ENCODE assay signal across 12 cellular contexts in genomic region chr11:3989251-3989650, GRCh38.
DNase-seq lines count a peak whose midpoint lies in the region; ATAC-seq and TF ChIP-seq lines count a peak whose summit lies in the region.
"Had no signal": no experiment of that assay in that cellular context is flagged by ENCODE, and none has a peak within 500 bp of the region (broad histone marks: within the 10 kb centered on the region; RNA-seq: fewer than 3 reads in every experiment).

No MANE protein-coding gene starts in this region.

- no peaks in the 10 kb centered on the region for H3K27me3 Mint-ChIP-seq in CD8-positive, alpha-beta T cell (ENCODE audit: low read depth)
- H3K27me3 Mint-ChIP-seq in endothelial cell (ENCODE audit: unreplicated experiment) (peaks cover 1% of the 10 kb centered on the region), nephron (ENCODE audit: low read depth) (peaks cover 3% of the 10 kb centered on the region)

- H3K9me3 Mint-ChIP-seq in CD8-positive, alpha-beta T cell: peaks cover 5% of the 10 kb centered on the region
- H3K9me3 Mint-ChIP-seq in endothelial cell (ENCODE audit: unreplicated experiment) (peaks cover 3% of the 10 kb centered on the region), nephron (peaks cover 17% of the 10 kb centered on the region)

- H3K36me3 ChIP-seq in CD8-positive, alpha-beta T cell (ENCODE audit: insufficient read depth, low read length): no peaks in the 10 kb centered on the region
- H3K36me3 ChIP-seq in KOPT-K1 (ENCODE audit: insufficient read depth, low read length): no peaks in the 10 kb centered on the region; the same call in 1 of the 2 replicates

- no peak for ATAC-seq in CD8-positive, alpha-beta T cell
- ATAC-seq in Right ventricle myocardium superior (ENCODE audit: poor library complexity) (no peak), GM21367 (IDR thresholded peaks at IDR 0.05; ENCODE audit: unreplicated experiment) (no peak)

- no peak overlapping the region for H3K4me3 ChIP-seq in CD8-positive, alpha-beta T cell (ENCODE audit: low read depth, low read length)

- peak overlapping the region; percentile 34 for H3K27ac ChIP-seq in CD8-positive, alpha-beta T cell (ENCODE audit: low read depth, low read length)
- peak overlapping the region; percentile 42 for H3K27ac ChIP-seq in KOPT-K1 (ENCODE audit: low read depth, low read length, poor library complexity, severe bottlenecking)
- H3K27ac ChIP-seq: HL-60 had no signal

- peaks cover 71% of the 10 kb centered on the region for H3K4me1 ChIP-seq in CD8-positive, alpha-beta T cell (ENCODE audit: insufficient read depth, low read length)

- peaks cover 78% of the 10 kb centered on the region for H3K4me1 Mint-ChIP-seq in CD8-positive, alpha-beta T cell (ENCODE audit: low read depth)
- H3K4me1 Mint-ChIP-seq in endothelial cell (ENCODE audit: unreplicated experiment): peaks cover 13% of the 10 kb centered on the region
- peaks cover 13% of the 10 kb centered on the region for H3K4me1 Mint-ChIP-seq in nephron

- peaks cover 24% of the 10 kb centered on the region for H3K36me3 Mint-ChIP-seq in CD8-positive, alpha-beta T cell
- no peaks in the 10 kb centered on the region for H3K36me3 Mint-ChIP-seq in endothelial cell (ENCODE audit: low read depth, unreplicated experiment)
- peaks cover 15% of the 10 kb centered on the region for H3K36me3 Mint-ChIP-seq in nephron (ENCODE audit: low read depth)

- CTCF ChIA-PET in CD8-positive, alpha-beta T cell (lab: Charles Lee): interaction anchor here (0.6 to 3.2 kb wide), 7 partner anchors 44 to 150 kb away, joined by 3 to 22 read pairs (median 3); partner anchors contain the start of gene STIM1

- intact Hi-C loops in CD8-positive, alpha-beta T cell (cut with DNase I, micrococcal nuclease): loop anchor here (5.0 kb wide), 2 partner anchors 78 to 83 kb away; no protein-coding TSS in a partner anchor
- intact Hi-C loops in Right ventricle myocardium superior (cut with DNase I): no loop called here

- H3K27me3 ChIP-seq in CD8-positive, alpha-beta T cell (ENCODE audit: insufficient read depth, low read length): no peaks in the 10 kb centered on the region
- H3K27me3 ChIP-seq: spleen had no signal

- H3K4me3 Mint-ChIP-seq in CD8-positive, alpha-beta T cell: no peak overlapping the region
- H3K4me3 Mint-ChIP-seq in endothelial cell (ENCODE audit: unreplicated experiment) (no peak overlapping the region), nephron (peak overlapping the region; percentile 58 to 66 (median 59))

- no peaks in the 10 kb centered on the region for H3K9me3 ChIP-seq in CD8-positive, alpha-beta T cell (ENCODE audit: low read length)
- peaks cover 6% of the 10 kb centered on the region for H3K9me3 ChIP-seq in KOPT-K1 (ENCODE audit: insufficient read depth, low read length, poor library complexity, severe bottlenecking)

- no peak for DNase-seq in CD8-positive, alpha-beta T cell
- DNase-seq in endothelial cell (ENCODE audit: low spot score): peak; percentile 23
- DNase-seq in NCI-H1048 (lab: John Stamatoyannopoulos, UW): no peak
- no peak for DNase-seq in NCI-H82 (lab: John Stamatoyannopoulos, UW)
- DNase-seq in Right ventricle myocardium superior: no peak
- DNase-seq: activated CD8-positive, alpha-beta memory T cell treated with anti-CD3 and anti-CD28 coated beads, Interleukin-2, amount 50 U/mL, for 48 hours; NCI-H446 treated with DMSO at 0.1 percent for 48 hours; spleen had no signal

- no peak for TF ChIP-seq CTCF in CD8-positive, alpha-beta T cell (IDR thresholded peaks at IDR 0.05)
- TF ChIP-seq CTCF in endothelial cell (IDR thresholded peaks at IDR 0.05; ENCODE audit: unreplicated experiment): no peak
- no peak for TF ChIP-seq CTCF in nephron (IDR thresholded peaks at IDR 0.05; ENCODE audit: unreplicated experiment in 3 of 3)

- POLR2A ChIA-PET in CD8-positive, alpha-beta T cell (lab: Charles Lee): interaction anchor here (0.8 to 1.5 kb wide), 3 partner anchors 42 to 140 kb away, joined by 3 to 9 read pairs (median 3); partner anchors contain the start of gene STIM1

- peak overlapping the region; percentile 79 for H3K27ac Mint-ChIP-seq in CD8-positive, alpha-beta T cell
- no peak overlapping the region for H3K27ac Mint-ChIP-seq in endothelial cell (ENCODE audit: unreplicated experiment)
- H3K27ac Mint-ChIP-seq in nephron: peak overlapping the region in 2 of 3 experiments; percentile 5 to 54

Comparison
In these comparisons a context has a peak if more than half of its experiments do, and no peak if none do; other contexts are left out.
1. H3K4me3 Mint-ChIP-seq: peak in nephron (3 of 3); none in CD8-positive, alpha-beta T cell (single experiment) and endothelial cell (single experiment).